Comparison of ENCODE assay signal across 20 cellular contexts in the genomic region with DNA sequence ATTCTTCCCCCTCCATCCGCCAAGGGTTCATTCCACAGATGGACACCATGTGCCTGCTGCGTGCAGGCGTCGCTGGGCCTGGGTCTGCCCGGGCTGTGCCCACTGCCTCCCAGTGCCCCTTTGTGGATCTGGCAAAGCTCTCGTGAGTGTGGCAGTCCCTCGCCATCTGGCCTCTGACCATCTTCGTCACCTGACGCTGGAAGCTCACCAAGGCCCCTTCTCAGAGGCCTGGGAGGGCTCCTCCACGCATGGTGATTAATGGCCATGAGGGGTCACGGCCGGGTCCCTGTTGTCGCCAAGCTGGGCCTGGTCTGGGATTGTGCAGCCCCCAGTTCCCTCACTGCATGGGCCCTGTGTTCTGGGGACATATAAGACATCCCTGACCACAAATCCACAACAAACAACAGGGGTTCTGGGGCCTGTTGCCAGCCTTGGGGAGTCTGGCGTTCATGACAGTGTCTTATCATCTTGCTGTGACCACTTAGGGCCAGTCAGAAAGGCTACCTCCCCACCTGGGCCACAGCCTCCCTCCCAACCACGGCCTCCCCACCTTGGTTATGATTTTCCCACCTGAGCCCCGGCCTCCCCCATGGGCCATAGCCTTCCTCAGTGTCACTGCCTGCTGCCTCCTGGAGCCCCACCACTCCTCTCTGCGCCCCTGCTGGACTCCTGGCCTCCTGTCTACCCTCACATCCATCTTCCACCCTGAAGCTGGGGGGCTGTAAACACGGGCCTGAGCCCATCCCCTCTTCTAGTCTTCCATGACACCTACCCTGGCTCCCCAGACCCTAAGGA. TPM values are rescaled to one million over a fixed set of nuclear protein-coding genes. Genes with fewer than 3 reads are reported as not detected.
DNase-seq lines count a peak whose midpoint lies in the region; ATAC-seq and TF ChIP-seq lines count a peak whose summit lies in the region.
"Had no signal": no experiment of that assay in that cellular context is flagged by ENCODE, and none has a peak within 500 bp of the region (broad histone marks: within the 10 kb centered on the region; RNA-seq: fewer than 3 reads in every experiment).

No MANE protein-coding gene starts in this region.

- H3K9me3 ChIP-seq in mesenchymal stem cell (ENCODE audit: control insufficient read depth, low read length): no peaks in the 10 kb centered on the region
- no peaks in the 10 kb centered on the region for H3K9me3 ChIP-seq in trophoblast cell (ENCODE audit: insufficient read depth, low read depth, low read length)
- H3K9me3 ChIP-seq in suprapubic skin: no peaks in the 10 kb centered on the region
- H3K9me3 ChIP-seq: BE2C had no signal

- H2BK12ac ChIP-seq in mesenchymal stem cell (ENCODE audit: low read length in 2 of 2) (no peak overlapping the region), trophoblast cell (ENCODE audit: low read length) (peak overlapping the region; percentile 7)

- H3K27ac ChIP-seq in mesenchymal stem cell (ENCODE audit: low read length, poor library complexity, severe bottlenecking): no peak overlapping the region
- no peak overlapping the region for H3K27ac ChIP-seq in trophoblast cell (ENCODE audit: low read depth, low read length)
- H3K27ac ChIP-seq in suprapubic skin: no peak overlapping the region

- no peak overlapping the region for H3K4me3 Mint-ChIP-seq in WTC11
- H3K4me3 Mint-ChIP-seq: CD4-positive, alpha-beta memory T cell; GM23338 had no signal

- no peak overlapping the region for H4K12ac ChIP-seq in trophoblast cell (ENCODE audit: low read depth, low read length)

- no peaks in the 10 kb centered on the region for H3K79me1 ChIP-seq in mesenchymal stem cell (replicated peaks; ENCODE audit: low read length, poor library complexity, severe bottlenecking)
- H3K79me1 ChIP-seq in trophoblast cell (ENCODE audit: low read length): peaks cover 24% of the 10 kb centered on the region

- peaks cover 22% of the 10 kb centered on the region for H3K4me1 ChIP-seq in mesenchymal stem cell (ENCODE audit: control insufficient read depth, insufficient read depth, low read depth, low read length)
- H3K4me1 ChIP-seq in trophoblast cell (ENCODE audit: control insufficient read depth in 1 of 2, insufficient read depth in 2 of 2, low read length in 2 of 2): peaks cover 21 to 23% of the 10 kb centered on the region in 2 experiments
- H3K4me1 ChIP-seq in suprapubic skin: peaks cover 42% of the 10 kb centered on the region

- H3K36me3 Mint-ChIP-seq in WTC11: no peaks in the 10 kb centered on the region
- H3K36me3 Mint-ChIP-seq: CD4-positive, alpha-beta memory T cell had no signal

- H3K9me3 Mint-ChIP-seq in WTC11: no peaks in the 10 kb centered on the region

- no peak overlapping the region for H3K9ac ChIP-seq in mesenchymal stem cell (ENCODE audit: low read length)
- no peak overlapping the region for H3K9ac ChIP-seq in trophoblast cell (ENCODE audit: low read length)

- H3K4me2 ChIP-seq in mesenchymal stem cell (ENCODE audit: low read length, poor library complexity, severe bottlenecking) (no peak overlapping the region), trophoblast cell (ENCODE audit: low read length) (no peak overlapping the region)
- H3K4me2 ChIP-seq: GM23338 had no signal

- CTCF ChIA-PET in WTC11 (lab: Charles Lee): interaction anchor here (1.0 to 7.6 kb wide), 4 partner anchors 21 to 370 kb away, joined by 4 to 97 read pairs (median 7); a partner anchor contains a TSS

- no peak overlapping the region for H2AFZ ChIP-seq in mesenchymal stem cell (ENCODE audit: low read depth, low read length)
- H2AFZ ChIP-seq in trophoblast cell (ENCODE audit: insufficient read depth, low read length, poor library complexity): no peak overlapping the region
- H2AFZ ChIP-seq: GM23338 had no signal

- TF ChIP-seq CTCF in WTC11 (IDR thresholded peaks at IDR 0.05): no peak
- TF ChIP-seq CTCF in suprapubic skin (IDR thresholded peaks at IDR 0.05): no peak

- H3K79me2 ChIP-seq in trophoblast cell (ENCODE audit: control insufficient read depth, insufficient read depth, low read length, poor library complexity): no peaks in the 10 kb centered on the region

- TF ChIP-seq EP300 in suprapubic skin (IDR thresholded peaks at IDR 0.05): no peak

- ATAC-seq in WTC11 (no peak), GM19395 (IDR thresholded peaks at IDR 0.05; ENCODE audit: unreplicated experiment) (no peak), HG02759 (IDR thresholded peaks at IDR 0.05; ENCODE audit: unreplicated experiment) (no peak)
- ATAC-seq: GM12878, GM23338, SK-N-SH treated with all-trans-retinoic acid at 6 μM for 48 hours had no signal

- 95% methylated on average over 18 of the region's 18 CpGs for WGBS in mesenchymal stem cell
- WGBS in trophoblast cell (ENCODE audit: extremely low coverage, insufficient coverage, insufficient read length): no CpG with 5 or more reads among the region's 18 CpGs
- WGBS in suprapubic skin: 92% methylated on average over 17 of the region's 18 CpGs

- H2BK15ac ChIP-seq in mesenchymal stem cell (ENCODE audit: low read depth, poor library complexity, severe bottlenecking): peak overlapping the region; percentile 2

- H2BK120ac ChIP-seq in mesenchymal stem cell (ENCODE audit: low read depth, low read length) (no peak overlapping the region), trophoblast cell (ENCODE audit: insufficient read depth, low read length, poor library complexity) (no peak overlapping the region)

- H4K91ac ChIP-seq in mesenchymal stem cell (ENCODE audit: low read length) (peak overlapping the region; percentile 28), trophoblast cell (ENCODE audit: low read depth, low read length) (peak overlapping the region; percentile 10)

- no peak for TF ChIP-seq POLR2A in suprapubic skin (IDR thresholded peaks at IDR 0.05)

- peak overlapping the region in 1 of 2 experiments; percentile 54 for H3K18ac ChIP-seq in mesenchymal stem cell (ENCODE audit: low read depth in 1 of 2, low read length in 2 of 2)
- H3K18ac ChIP-seq in trophoblast cell (ENCODE audit: low read length): no peak overlapping the region

- H3K4me1 Mint-ChIP-seq in WTC11: peaks cover 10% of the 10 kb centered on the region

- DNase-seq in WTC11 (ENCODE audit: low spot score): no peak
- DNase-seq in mesenchymal stem cell: no peak
- DNase-seq in trophoblast cell: no peak
- peak; percentile 62 to 76 for DNase-seq in suprapubic skin (ENCODE audit: low spot score in 2 of 2)
- DNase-seq in AG08395 (ENCODE audit: low spot score): no peak
- DNase-seq in KBM-7: no peak
- DNase-seq: BE2C; CD4-positive, alpha-beta memory T cell; DMS79; Kasumi-1; MM.1S; NCI-H1092 treated with DMSO at 0.1 percent for 48 hours; NCI-H2227 treated with DMSO at 0.1 percent for 48 hours; NCI-H524; SHP77 treated with DMSO at 0.1 percent for 48 hours had no signal

- H4K8ac ChIP-seq in mesenchymal stem cell (ENCODE audit: low read length) (no peak overlapping the region), trophoblast cell (ENCODE audit: low read depth, low read length) (no peak overlapping the region)

- no peak overlapping the region for H2BK5ac ChIP-seq in mesenchymal stem cell (ENCODE audit: low read depth, low read length, poor library complexity, severe bottlenecking)
- H2BK5ac ChIP-seq in trophoblast cell (ENCODE audit: low read depth, low read length, poor library complexity): no peak overlapping the region

- H3K23ac ChIP-seq in mesenchymal stem cell (ENCODE audit: low read length in 2 of 2) (no peak overlapping the region), trophoblast cell (ENCODE audit: low read length) (no peak overlapping the region)

- POLR2A ChIA-PET in WTC11 (lab: Charles Lee): no interaction called here

- peaks cover 0 to 11% of the 10 kb centered on the region in 2 experiments for H3K27me3 ChIP-seq in mesenchymal stem cell (ENCODE audit: control insufficient read depth in 1 of 2, insufficient read depth in 1 of 2, low read length in 2 of 2)
- no peaks in the 10 kb centered on the region for H3K27me3 ChIP-seq in trophoblast cell (ENCODE audit: insufficient read depth, low read length)
- H3K27me3 ChIP-seq in suprapubic skin: no peaks in the 10 kb centered on the region
- H3K27me3 ChIP-seq: BE2C had no signal

- peaks cover 0 to 8% of the 10 kb centered on the region in 2 experiments for H3K36me3 ChIP-seq in mesenchymal stem cell (ENCODE audit: control insufficient read depth in 1 of 2, insufficient read depth in 2 of 2, low read depth in 1 of 2, low read length in 2 of 2)
- H3K36me3 ChIP-seq in trophoblast cell (ENCODE audit: control insufficient read depth in 1 of 2, insufficient read depth in 2 of 2, low read length in 2 of 2): peaks cover 0 to 3% of the 10 kb centered on the region in 2 experiments
- no peaks in the 10 kb centered on the region for H3K36me3 ChIP-seq in suprapubic skin
- H3K36me3 ChIP-seq: BE2C had no signal

- H3K14ac ChIP-seq in mesenchymal stem cell (ENCODE audit: low read length in 2 of 2): no peak overlapping the region
- H3K14ac ChIP-seq in trophoblast cell (ENCODE audit: low read length): no peak overlapping the region

- no peak overlapping the region for H2AK5ac ChIP-seq in mesenchymal stem cell (ENCODE audit: low read length, severe bottlenecking)
- peak overlapping the region; percentile 6 for H2AK5ac ChIP-seq in trophoblast cell (ENCODE audit: low read length)

- H3K27me3 Mint-ChIP-seq in WTC11 (ENCODE audit: low read depth): no peaks in the 10 kb centered on the region

- in situ Hi-C loops in KBM-7 (cut with MboI; ENCODE audit: low pct_unique_long_range_greater_than_20kb, low sequenced_read_pairs): no loop called here

- 0 out of 2 replicates have a peak overlapping the region, but pooled peaks have one; percentile 16 for H3K27ac Mint-ChIP-seq in WTC11
- H3K27ac Mint-ChIP-seq: GM23338 had no signal

- H3K4ac ChIP-seq in mesenchymal stem cell (ENCODE audit: low read depth in 1 of 2, low read length in 2 of 2) (no peak overlapping the region), trophoblast cell (ENCODE audit: low read depth, low read length) (no peak overlapping the region)

- H3K4me3 ChIP-seq in mesenchymal stem cell (ENCODE audit: insufficient read depth in 1 of 2, low read depth in 1 of 2, low read length in 2 of 2) (no peak overlapping the region), trophoblast cell (ENCODE audit: low read depth, low read length) (no peak overlapping the region), suprapubic skin (no peak overlapping the region)
- H3K4me3 ChIP-seq: GM12878, GM23338 had no signal

TF ChIP-seq in WTC11, 78 proteins besides CTCF, POLR2A, EP300 and RAD21:
- TF ChIP-seq IRF2 (CRISPR knock-in tag; IDR thresholded peaks at IDR 0.05; ENCODE audit: borderline replicate concordance, low read depth) (no peak), TEAD4 (CRISPR knock-in tag; IDR thresholded peaks at IDR 0.05) (no peak), NR3C1 (CRISPR knock-in tag; conservative IDR thresholded peaks at IDR 0.05; ENCODE audit: low read depth) (no peak), TCF7 (CRISPR knock-in tag; IDR thresholded peaks at IDR 0.05; ENCODE audit: low read depth) (no peak), FOXJ3 (CRISPR knock-in tag; IDR thresholded peaks at IDR 0.05; ENCODE audit: borderline replicate concordance) (no peak), TEAD1 (CRISPR knock-in tag; IDR thresholded peaks at IDR 0.05) (no peak)

RNA-seq across cellular contexts. Expression of a gene that starts 27.9 kb away (rescaled TPM):
- 2.0 to 2.3 TPM (median 2.3 TPM) in 3 replicates for total RNA-seq in WTC11 (2021)
- 1.3 TPM for polyA plus RNA-seq in mesenchymal stem cell (2013, experiment 1 of 2)
- polyA plus RNA-seq in mesenchymal stem cell (2013, experiment 2 of 2): 1.5 TPM
- 0.49 and 0.65 TPM in 2 replicates for polyA plus RNA-seq in trophoblast cell (2013)
- total RNA-seq in suprapubic skin: 1 to 10 TPM in 1 of 4 donors, under 1 TPM in 3; 0.76 to 1.6 (median 0.86) TPM

Comparison
In these comparisons a context has a peak if more than half of its experiments do, and no peak if none do; other contexts are left out.
1. DNase-seq: peak in suprapubic skin (2 of 2); none in WTC11 (single experiment), mesenchymal stem cell (single experiment), trophoblast cell (0 of 2), AG08395 (single experiment) and KBM-7 (single experiment).